Comparison of ENCODE assay signal across 18 cellular contexts in the genomic region with DNA sequence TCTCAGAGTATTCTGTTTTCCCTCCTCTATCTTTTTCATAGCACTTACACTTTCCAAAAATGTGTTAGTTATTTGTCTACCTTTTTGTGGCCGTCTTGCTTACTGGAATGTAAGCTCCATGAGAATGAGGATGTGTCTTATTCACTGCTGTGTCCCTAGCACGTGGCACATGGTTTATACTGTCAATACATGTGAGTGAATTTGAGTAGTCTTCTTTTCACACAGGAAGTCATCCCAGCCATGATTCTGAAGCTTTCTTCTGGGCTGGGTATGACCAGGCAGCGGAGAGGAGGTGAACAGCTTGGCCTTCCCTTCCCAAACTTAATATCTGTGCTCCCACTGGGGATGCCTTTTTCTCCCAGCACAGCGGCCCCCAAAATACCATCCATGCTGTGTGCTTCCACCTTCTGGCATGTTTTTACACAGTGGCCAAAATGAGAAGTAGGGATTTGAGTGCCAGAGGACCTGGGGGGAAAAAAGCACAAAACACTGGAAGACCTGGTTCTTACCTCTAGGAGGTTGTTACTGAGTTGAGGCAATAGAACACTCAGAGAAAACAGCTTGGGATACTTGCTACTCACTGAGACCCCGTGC. TPM values are rescaled to one million over a fixed set of nuclear protein-coding genes. Genes with fewer than 3 reads are reported as not detected.
A peak's percentile ranks its signal among the peaks of the same experiment; 100 is the strongest.
DNase-seq lines count a peak whose midpoint lies in the region; ATAC-seq, FAIRE-seq and TF ChIP-seq lines count a peak whose summit lies in the region.
"Had no signal": no experiment of that assay in that cellular context is flagged by ENCODE, and none has a peak within 500 bp of the region (broad histone marks: within the 10 kb centered on the region; RNA-seq: fewer than 3 reads in every experiment).

No MANE protein-coding gene starts in this region.

- DNase-seq in T-helper 17 cell = no peak
- no peak for DNase-seq in H1 (ENCODE audit: low read depth in 1 of 2, low spot score in 2 of 2)
- peak; percentile 16 for DNase-seq in natural killer cell treated with Interleukin-12 subunit alpha and Interleukin-12 subunit beta and Interleukin-15 and Interleukin-18, amount 100 ng/mL, for 72 hours (ENCODE audit: low spot score)
- DNase-seq in thoracic aorta (ENCODE audit: low spot score) = no peak
- no peak for DNase-seq in testis
- no peak for DNase-seq in spleen
- DNase-seq: central memory CD4-positive, alpha-beta T cell; NCI-H1694 treated with DMSO at 0.1 percent for 48 hours; psoas muscle; RPMI8226; stimulated activated CD4-positive, alpha-beta T cell treated with anti-CD3 and anti-CD28 coated beads, Interleukin-12 subunit alpha, Interleukin-12 subunit beta, amount 100 ng/mL, for 4 hours; stimulated activated naive CD4-positive, alpha-beta T cell treated with Interleukin-2 at 50 U/mL for 16 hours; WERI-Rb-1 had no signal

- no peak overlapping the region for H3K4ac ChIP-seq in H1 (replicated peaks; ENCODE audit: insufficient read length, low read depth, low read length)

- TF ChIP-seq RAD21 in H1 (IDR thresholded peaks at IDR 0.05 in 1 of 2, conservative IDR thresholded peaks at IDR 0.05 in 1 of 2; ENCODE audit: low read depth in 2 of 2, low read length in 2 of 2) = no peak

- H2BK20ac ChIP-seq in H1 (ENCODE audit: low read length) = peak overlapping the region; percentile 35; the same call in 1 of the 2 replicates

- H3K4me3 Mint-ChIP-seq in T-helper 17 cell = peak overlapping the region; percentile 22
- H3K4me3 Mint-ChIP-seq in natural killer cell treated with Interleukin-12 subunit alpha and Interleukin-12 subunit beta and Interleukin-15 and Interleukin-18, amount 100 ng/mL, for 72 hours = peak overlapping the region; percentile 47

- H4K20me1 ChIP-seq in H1 (replicated peaks in 1 of 2; ENCODE audit: control insufficient read depth in 1 of 2, insufficient read depth in 2 of 2, low read length in 2 of 2) = peaks cover 4 to 24% of the 10 kb centered on the region in 2 experiments

- CTCF ChIA-PET in H1 (lab: Charles Lee; ENCODE audit: partially characterized antibody) = interaction anchor here (1.0 to 5.6 kb wide), 10 partner anchors 10 to 57 kb away, joined by 3 to 74 read pairs (median 4); a partner anchor contains a TSS

- no peaks in the 10 kb centered on the region for H3K27me3 Mint-ChIP-seq in T-helper 17 cell
- H3K27me3 Mint-ChIP-seq in natural killer cell treated with Interleukin-12 subunit alpha and Interleukin-12 subunit beta and Interleukin-15 and Interleukin-18, amount 100 ng/mL, for 72 hours = no peaks in the 10 kb centered on the region

- no peak overlapping the region for H3K23ac ChIP-seq in H1 (ENCODE audit: insufficient read length)

- peaks cover 39 to 52% (median 40%) of the 10 kb centered on the region in 4 experiments for H3K4me1 ChIP-seq in H1 (replicated peaks in 1 of 4; ENCODE audit: control insufficient read depth in 3 of 4, insufficient read depth in 4 of 4, low read length in 3 of 4)
- peaks cover 59 to 81% of the 10 kb centered on the region in 2 donors for H3K4me1 ChIP-seq in thoracic aorta (ENCODE audit: control insufficient read depth in 1 of 2, low read depth in 2 of 2)
- peaks cover 47% of the 10 kb centered on the region for H3K4me1 ChIP-seq in testis
- H3K4me1 ChIP-seq in spleen = peaks cover 11 to 80% (median 62%) of the 10 kb centered on the region in 6 donors

- peaks cover 65% of the 10 kb centered on the region for H3K4me1 Mint-ChIP-seq in T-helper 17 cell
- peaks cover 76 to 90% of the 10 kb centered on the region in 2 donors for H3K4me1 Mint-ChIP-seq in natural killer cell treated with Interleukin-12 subunit alpha and Interleukin-12 subunit beta and Interleukin-15 and Interleukin-18, amount 100 ng/mL, for 72 hours (ENCODE audit: low read depth in 2 of 2)

- H3K23me2 ChIP-seq in H1 (ENCODE audit: low read depth, low read length) = peaks cover 12% of the 10 kb centered on the region; the same call in 1 of the 2 replicates

- no peak overlapping the region for H2BK5ac ChIP-seq in H1 (ENCODE audit: low read depth, low read length)

- no peak overlapping the region for H4K5ac ChIP-seq in H1 (ENCODE audit: insufficient read length, low read depth, low read length)

- WGBS in H1 (ENCODE audit: extremely low coverage in 1 of 2, insufficient coverage in 1 of 2, insufficient read length in 1 of 2, insufficient replicate concordance in 2 of 2, low coverage in 1 of 2, low lambda C conversion rate in 2 of 2, missing lambda C conversion rate in 1 of 2), 2 experiments = 80% methylated on average over 5 of the region's 5 CpGs; no CpG with 5 or more reads in 1 of the 2 experiments
- 84 to 90% methylated on average over 5 of the region's 5 CpGs for WGBS in testis, 2 donors
- WGBS in spleen, 5 donors = 82 to 92% (median 85%) methylated on average over 5 of the region's 5 CpGs

- H3K4me3 ChIP-seq in H1 (ENCODE audit: extremely low read depth in 1 of 4, insufficient read depth in 2 of 4, low read depth in 3 of 4, low read length in 4 of 4) = no peak overlapping the region
- H3K4me3 ChIP-seq in thoracic aorta = no peak overlapping the region
- no peak overlapping the region for H3K4me3 ChIP-seq in testis
- no peak overlapping the region for H3K4me3 ChIP-seq in spleen
- H3K4me3 ChIP-seq: psoas muscle had no signal

- H3K4me2 ChIP-seq in H1 (ENCODE audit: insufficient read depth in 1 of 2, low read depth in 2 of 2, low read length in 2 of 2) = peak overlapping the region; percentile 7 to 69; a peak in 2 of 4 replicates

- no peak overlapping the region for H4K8ac ChIP-seq in H1 (ENCODE audit: extremely low read depth, insufficient read depth, low read length)

- H3K9ac ChIP-seq in H1 (replicated peaks in 1 of 4; ENCODE audit: extremely low read depth in 1 of 4, low read depth in 3 of 4, low read length in 3 of 4) = no peak overlapping the region

- TF ChIP-seq CTCF in H1 (IDR thresholded peaks at IDR 0.05; ENCODE audit: control extremely low read depth in 1 of 3, insufficient read depth in 1 of 3, low read depth in 1 of 3, low read length in 3 of 3) (no peak), thoracic aorta (IDR thresholded peaks at IDR 0.05) (no peak), testis (IDR thresholded peaks at IDR 0.05) (no peak), spleen (IDR thresholded peaks at IDR 0.05 in 8 of 11, conservative IDR thresholded peaks at IDR 0.05 in 3 of 11) (no peak)

- TF ChIP-seq EP300 in H1 (IDR thresholded peaks at IDR 0.05; ENCODE audit: borderline replicate concordance in 1 of 2, low read depth in 2 of 2, low read length in 2 of 2) = no peak

- peaks cover 11% of the 10 kb centered on the region for H3K9me3 Mint-ChIP-seq in natural killer cell treated with Interleukin-12 subunit alpha and Interleukin-12 subunit beta and Interleukin-15 and Interleukin-18, amount 100 ng/mL, for 72 hours

- peak overlapping the region; percentile 86 for H3K27ac Mint-ChIP-seq in T-helper 17 cell
- peak overlapping the region; percentile 66 to 98 for H3K27ac Mint-ChIP-seq in natural killer cell treated with Interleukin-12 subunit alpha and Interleukin-12 subunit beta and Interleukin-15 and Interleukin-18, amount 100 ng/mL, for 72 hours
- H3K27ac Mint-ChIP-seq: activated T-helper 2 cell treated with anti-CD3 and anti-CD28 coated beads, Interferon-gamma antibody, Interleukin-2, Interleukin-4, amounts not matched to agents 10 μg/mL and 5 μg/mL and 100 μg/mL, durations not matched to agents 14 hours and 24 hours and 36 hours had no signal

- H2BK12ac ChIP-seq in H1 (ENCODE audit: low read depth, low read length) = peak overlapping the region; percentile 72

- 0 out of 2 replicates have a peak overlapping the region, but pooled peaks have one; percentile 63 for H2BK15ac ChIP-seq in H1 (ENCODE audit: low read length)

- H3K18ac ChIP-seq in H1 (ENCODE audit: extremely low read depth, low read length) = peak overlapping the region; percentile 89; the same call in 1 of the 2 replicates

- H3K36me3 ChIP-seq in H1 (ENCODE audit: control insufficient read depth in 2 of 4, insufficient read depth in 4 of 4, low read length in 3 of 4) (peaks cover 0 to 9% (median 0%) of the 10 kb centered on the region in 4 experiments; a peak in 2 of 8 replicates), thoracic aorta (no peaks in the 10 kb centered on the region), testis (ENCODE audit: low read depth, missing control alignments) (no peaks in the 10 kb centered on the region), spleen (no peaks in the 10 kb centered on the region)
- H3K36me3 ChIP-seq: WERI-Rb-1 had no signal

- H3K27me3 ChIP-seq in H1 (replicated peaks in 1 of 4; ENCODE audit: control insufficient read depth in 3 of 4, extremely low read depth in 1 of 4, insufficient read depth in 3 of 4, low read length in 3 of 4) (0 out of 7 replicates have a peak, but pooled peaks cover 0 to 3% (median 0%) of the 10 kb centered on the region in 4 experiments), thoracic aorta (replicated peaks; ENCODE audit: insufficient read depth) (no peaks in the 10 kb centered on the region), testis (no peaks in the 10 kb centered on the region), spleen (replicated peaks in 1 of 7) (no peaks in the 10 kb centered on the region)

- H3K79me2 ChIP-seq in H1 (ENCODE audit: control insufficient read depth in 1 of 2, insufficient read depth in 2 of 2, low read length in 2 of 2) = peaks cover 24 to 90% of the 10 kb centered on the region in 2 experiments

- no peak overlapping the region for H3K56ac ChIP-seq in H1 (replicated peaks; ENCODE audit: insufficient read length, low read depth, low read length)

- no peak overlapping the region for H2BK120ac ChIP-seq in H1 (replicated peaks; ENCODE audit: low read depth, low read length)

- no peak overlapping the region for H4K91ac ChIP-seq in H1 (replicated peaks; ENCODE audit: insufficient read length, low read length)

- FAIRE-seq in H1 (lab: Jason Lieb, UNC) = no peak
- FAIRE-seq: D721Med, GM12892 had no signal

- intact Hi-C loops in testis (cut with DNase I; ENCODE audit: low total_unique reads) = no loop called here
- intact Hi-C loops in spleen (cut with DNase I; ENCODE audit: low total_unique reads) = no loop called here

- POLR2A ChIA-PET in H1 (lab: Charles Lee; ENCODE audit: partially characterized antibody) = interaction anchor here (1.3 to 5.4 kb wide), 4 partner anchors 10 to 210 kb away, joined by 3 to 102 read pairs (median 6); a partner anchor contains a TSS

- 0 out of 2 replicates have a peak overlapping the region, but pooled peaks have one; percentile 41 for H2AK5ac ChIP-seq in H1 (ENCODE audit: low read depth, low read length)

- H3K27ac ChIP-seq in H1 (ENCODE audit: low read depth, low read length) (no peak overlapping the region), thoracic aorta (peak overlapping the region; percentile 92 to 93), testis (no peak overlapping the region), spleen (peak overlapping the region in 3 of 8 donors; percentile 7 to 85 (median 68))
- H3K27ac ChIP-seq: psoas muscle, WERI-Rb-1 had no signal

- ATAC-seq in T-helper 17 cell (no peak), thoracic aorta (ENCODE audit: insufficient number of reproducible peaks, low FRiP score, low read depth) (no peak), GM21390 (IDR thresholded peaks at IDR 0.05; ENCODE audit: unreplicated experiment) (no peak)
- ATAC-seq in natural killer cell treated with Interleukin-12 subunit alpha and Interleukin-12 subunit beta and Interleukin-15 and Interleukin-18, amount 100 ng/mL, for 72 hours = peak; percentile 58 to 61
- ATAC-seq: left lobe of liver, psoas muscle had no signal

- H3K9me3 ChIP-seq in T-helper 17 cell (ENCODE audit: control insufficient read depth, low read length, poor library complexity, severe bottlenecking) (peaks cover 4% of the 10 kb centered on the region), H1 (ENCODE audit: insufficient read depth in 2 of 2, low read depth in 1 of 2, low read length in 1 of 2) (peaks cover 3% of the 10 kb centered on the region in 2 experiments), thoracic aorta (no peaks in the 10 kb centered on the region), testis (no peaks in the 10 kb centered on the region), spleen (peaks cover 0 to 23% (median 13%) of the 10 kb centered on the region in 8 donors)

- H3K79me1 ChIP-seq in H1 (ENCODE audit: low read depth, low read length) = peaks cover 23% of the 10 kb centered on the region

- TF ChIP-seq POLR2A in H1 (IDR thresholded peaks at IDR 0.05; ENCODE audit: control extremely low read depth in 1 of 2, low read depth in 2 of 2, low read length in 2 of 2) (no peak), testis (IDR thresholded peaks at IDR 0.05) (no peak), spleen (IDR thresholded peaks at IDR 0.05) (no peak)

- no peak overlapping the region for H3K14ac ChIP-seq in H1 (ENCODE audit: insufficient read length)

- H2AFZ ChIP-seq in H1 (ENCODE audit: low read length) = no peak overlapping the region

- H3K36me3 Mint-ChIP-seq in T-helper 17 cell (ENCODE audit: low read depth) = no peaks in the 10 kb centered on the region
- H3K36me3 Mint-ChIP-seq in natural killer cell treated with Interleukin-12 subunit alpha and Interleukin-12 subunit beta and Interleukin-15 and Interleukin-18, amount 100 ng/mL, for 72 hours = peaks cover 28% of the 10 kb centered on the region

RNA-seq across cellular contexts. Expression of a gene that starts 10.3 kb away (rescaled TPM):
- 10 to 100 TPM; 61.4 to 65.5 TPM for total RNA-seq in T-helper 17 cell
- total RNA-seq in H1 (2021; fragmentation: NEBNext Ultra II Directional; extraction: Animal tissue kit (Norgen Biotek cat#: 25700)) = 89.1 and 90.6 TPM in 2 replicates
- 43.4 and 52.2 TPM in 2 replicates for polyA plus RNA-seq in H1 (2011; rRNA removed)
- 47.9 TPM for polyA plus RNA-seq in H1 (2011; cell fraction: cytosol; rRNA removed)
- 122 TPM for polyA plus RNA-seq in H1 (2011; cell fraction: nucleus; rRNA removed)
- polyA plus RNA-seq in H1 (2012, experiment 1 of 2) = 38.4 to 58.9 TPM (median 52.0 TPM) in 4 replicates
- 33.1 TPM for polyA plus RNA-seq in H1 (2012, experiment 2 of 2)
- 25.1 TPM for polyA plus RNA-seq in H1 (2013, experiment 1 of 2)
- polyA plus RNA-seq in H1 (2013, experiment 2 of 2) = 24.3 TPM
- 67.8 and 88.3 TPM in 2 replicates for polyA minus RNA-seq in H1 (2011; rRNA and poly(A)+ RNA removed)
- polyA minus RNA-seq in H1 (2011; cell fraction: cytosol; rRNA and poly(A)+ RNA removed) = 45.6 TPM
- 80.2 TPM for polyA minus RNA-seq in H1 (2011; cell fraction: nucleus; rRNA and poly(A)+ RNA removed)
- total RNA-seq in natural killer cell treated with Interleukin-12 subunit alpha and Interleukin-12 subunit beta and Interleukin-15 and Interleukin-18, amount 100 ng/mL, for 72 hours = 10 to 100 TPM; 17.1 to 30.3 TPM
- 10 to 100 TPM; 63.2 to 71.5 TPM for total RNA-seq in thoracic aorta
- 10 to 100 TPM; 20.1 to 20.6 TPM for total RNA-seq in testis
- 21.6 TPM for polyA plus RNA-seq in testis (ENCODE audit: insufficient read depth, low read depth, low replicate concordance)
- total RNA-seq in spleen = 10 to 100 TPM; 31.5 to 77.7 (median 56.2) TPM
- polyA plus RNA-seq in spleen = 10 to 100 TPM in 2 of 3 donors, 1 to 10 TPM in 1; 4.5 to 17.1 (median 12.3) TPM

Comparison
In these comparisons a context has a peak if more than half of its experiments do, and no peak if none do; other contexts are left out.
1. ATAC-seq: peak in natural killer cell treated with Interleukin-12 subunit alpha and Interleukin-12 subunit beta and Interleukin-15 and Interleukin-18, amount 100 ng/mL, for 72 hours (2 of 2); none in T-helper 17 cell (single experiment), thoracic aorta (single experiment) and GM21390 (single experiment).
2. H3K27ac ChIP-seq: peak in thoracic aorta (2 of 2); none in H1 (single experiment) and testis (0 of 2).